In genomic region chr12:83389237-83389996, GRCh38 we compare ENCODE assay signal across 8 cellular contexts.
DNase-seq lines count a peak whose midpoint lies in the region; ATAC-seq, FAIRE-seq and TF ChIP-seq lines count a peak whose summit lies in the region.

No MANE protein-coding gene starts in this region.

- no peak overlapping the region for H3K9ac ChIP-seq in keratinocyte (ENCODE audit: control insufficient read depth, extremely low read depth, insufficient read depth, low read length)

- H3K9me3 ChIP-seq in PC-9 (ENCODE audit: insufficient read depth, low read depth) (no peaks in the 10 kb centered on the region), keratinocyte (ENCODE audit: control insufficient read depth, low read depth, low read length) (no peaks in the 10 kb centered on the region)
- H3K9me3 ChIP-seq in CD8-positive, alpha-beta T cell (ENCODE audit: low read length) = no peaks in the 10 kb centered on the region

- POLR2A ChIA-PET in PC-9 (lab: Charles Lee; ENCODE audit: unreplicated experiment) = no interaction called here
- POLR2A ChIA-PET in CD8-positive, alpha-beta T cell (lab: Charles Lee) = no interaction called here

- H3K79me2 ChIP-seq in PC-9 (ENCODE audit: low read depth) = no peaks in the 10 kb centered on the region
- no peaks in the 10 kb centered on the region for H3K79me2 ChIP-seq in keratinocyte (ENCODE audit: control insufficient read depth, insufficient read depth, low read length)

- no peaks in the 10 kb centered on the region for H3K36me3 ChIP-seq in H7 (replicated peaks; ENCODE audit: control insufficient read depth, insufficient read depth, low read length)
- H3K36me3 ChIP-seq in PC-9 (ENCODE audit: low read depth) = no peaks in the 10 kb centered on the region
- no peaks in the 10 kb centered on the region for H3K36me3 ChIP-seq in keratinocyte (ENCODE audit: control insufficient read depth in 2 of 2, extremely low read depth in 1 of 2, insufficient read depth in 2 of 2, low read length in 2 of 2)
- H3K36me3 ChIP-seq in CD8-positive, alpha-beta T cell (ENCODE audit: insufficient read depth, low read length) = no peaks in the 10 kb centered on the region

- no TSS peak for BruUV-seq in PC-9 (replicated peaks; lab: Mats Ljungman, UMichigan)

- H3K9me2 ChIP-seq in PC-9 (ENCODE audit: insufficient read depth) = no peaks in the 10 kb centered on the region

- ATAC-seq in HG02678 (IDR thresholded peaks at IDR 0.05; ENCODE audit: unreplicated experiment) (no peak), HG03025 (IDR thresholded peaks at IDR 0.05; ENCODE audit: low FRiP score, unreplicated experiment) (no peak)
- ATAC-seq in activated naive CD4-positive, alpha-beta T cell treated with anti-CD3 and anti-CD28 coated beads, Interleukin-2, amount 50 U/mL, for 72 hours = no peak
- ATAC-seq in CD8-positive, alpha-beta T cell = no peak

- CTCF ChIA-PET in PC-9 (lab: Charles Lee) = no interaction called here
- CTCF ChIA-PET in CD8-positive, alpha-beta T cell (lab: Charles Lee) = no interaction called here

- H3K4me3 ChIP-seq in H7 (ENCODE audit: insufficient read depth, low read depth, low read length) = no peak overlapping the region
- no peak overlapping the region for H3K4me3 ChIP-seq in PC-9
- no peak overlapping the region for H3K4me3 ChIP-seq in keratinocyte (ENCODE audit: control insufficient read depth in 2 of 3, extremely low read depth in 1 of 3, insufficient read depth in 2 of 3, low read depth in 1 of 3, low read length in 3 of 3)
- H3K4me3 ChIP-seq in CD8-positive, alpha-beta T cell (ENCODE audit: low read depth, low read length) = no peak overlapping the region

- no peak for FAIRE-seq in keratinocyte (lab: Jason Lieb, UNC)

- H2AFZ ChIP-seq in PC-9 = no peak overlapping the region
- no peak overlapping the region for H2AFZ ChIP-seq in keratinocyte (ENCODE audit: control insufficient read depth, low read length)

- DNase-seq in H7 (peak; percentile 7), PC-9 (no peak), keratinocyte (ENCODE audit: low read depth, low spot score) (no peak)
- DNase-seq in activated naive CD4-positive, alpha-beta T cell treated with anti-CD3 and anti-CD28 coated beads, Interleukin-2, amount 50 U/mL, for 72 hours (ENCODE audit: low spot score in 2 of 2) = no peak
- no peak for DNase-seq in CD8-positive, alpha-beta T cell

- H3K4me2 ChIP-seq in PC-9 = no peak overlapping the region
- no peak overlapping the region for H3K4me2 ChIP-seq in keratinocyte (ENCODE audit: control insufficient read depth, extremely low read depth, insufficient read depth, low read depth, low read length)

- H3K27ac ChIP-seq in C4-2B (no peak overlapping the region), PC-9 (no peak overlapping the region), keratinocyte (ENCODE audit: control insufficient read depth, insufficient read depth, low read length) (no peak overlapping the region)
- no peak overlapping the region for H3K27ac ChIP-seq in CD8-positive, alpha-beta T cell (ENCODE audit: low read depth, low read length)

- no peaks in the 10 kb centered on the region for H3K4me1 Mint-ChIP-seq in CD8-positive, alpha-beta T cell (ENCODE audit: low read depth)

- H3K4me3 Mint-ChIP-seq in CD8-positive, alpha-beta T cell = no peak overlapping the region

- H3K4me1 ChIP-seq in PC-9 (replicated peaks; ENCODE audit: insufficient read depth) (no peaks in the 10 kb centered on the region), keratinocyte (ENCODE audit: control insufficient read depth, extremely low read depth, insufficient read depth, low read length) (no peaks in the 10 kb centered on the region)
- H3K4me1 ChIP-seq in CD8-positive, alpha-beta T cell (ENCODE audit: insufficient read depth, low read length) = no peaks in the 10 kb centered on the region

- intact Hi-C loops in PC-9 (cut with micrococcal nuclease; ENCODE audit: unreplicated experiment) = no loop called here
- intact Hi-C loops in CD8-positive, alpha-beta T cell (cut with DNase I, micrococcal nuclease) = no loop called here

- no peaks in the 10 kb centered on the region for H3K9me1 ChIP-seq in keratinocyte (ENCODE audit: control insufficient read depth, extremely low read depth, insufficient read depth, low read length)

- H3K27me3 ChIP-seq in H7 (ENCODE audit: control insufficient read depth, insufficient read depth, low read length) = no peaks in the 10 kb centered on the region
- H3K27me3 ChIP-seq in PC-9 (ENCODE audit: insufficient read depth, low read depth) = no peaks in the 10 kb centered on the region
- H3K27me3 ChIP-seq in keratinocyte (ENCODE audit: control insufficient read depth, extremely low read depth, insufficient read depth, low read length) = no peaks in the 10 kb centered on the region
- H3K27me3 ChIP-seq in CD8-positive, alpha-beta T cell (ENCODE audit: insufficient read depth, low read length) = no peaks in the 10 kb centered on the region

- H3K36me3 Mint-ChIP-seq in activated naive CD4-positive, alpha-beta T cell treated with anti-CD3 and anti-CD28 coated beads, Interleukin-2, amount 50 U/mL, for 72 hours = no peaks in the 10 kb centered on the region
- H3K36me3 Mint-ChIP-seq in CD8-positive, alpha-beta T cell = no peaks in the 10 kb centered on the region

- H3K9me3 Mint-ChIP-seq in activated naive CD4-positive, alpha-beta T cell treated with anti-CD3 and anti-CD28 coated beads, Interleukin-2, amount 50 U/mL, for 72 hours = peaks cover 0 to 3% of the 10 kb centered on the region in 2 donors
- no peaks in the 10 kb centered on the region for H3K9me3 Mint-ChIP-seq in CD8-positive, alpha-beta T cell

- TF ChIP-seq CTCF in C4-2B (conservative IDR thresholded peaks at IDR 0.05) (peak; percentile 32), PC-9 (conservative IDR thresholded peaks at IDR 0.05) (0 out of 2 replicates have a peak, but pooled peaks have one; percentile 24), keratinocyte (optimal IDR thresholded peaks at IDR 0.05 in 1 of 3, IDR thresholded peaks at IDR 0.05 in 1 of 3, conservative IDR thresholded peaks at IDR 0.05 in 1 of 3; ENCODE audit: extremely low read depth in 1 of 3, insufficient read depth in 2 of 3, low read length in 3 of 3) (peak in 2 of 3 experiments; percentile 50 to 56)
- TF ChIP-seq CTCF in CD8-positive, alpha-beta T cell (IDR thresholded peaks at IDR 0.05) = no peak

- no peaks in the 10 kb centered on the region for H3F3A ChIP-seq in PC-9 (ENCODE audit: insufficient read depth, low read depth)

- H3K27ac Mint-ChIP-seq in activated naive CD4-positive, alpha-beta T cell treated with anti-CD3 and anti-CD28 coated beads, Interleukin-2, amount 50 U/mL, for 72 hours = no peak overlapping the region
- H3K27ac Mint-ChIP-seq in CD8-positive, alpha-beta T cell = no peak overlapping the region

- H4K20me1 ChIP-seq in PC-9 (ENCODE audit: insufficient read depth) (no peaks in the 10 kb centered on the region), keratinocyte (ENCODE audit: control insufficient read depth, extremely low read depth, insufficient read depth, low read length) (no peaks in the 10 kb centered on the region)

- dilution Hi-C loops in keratinocyte (cut with MboI; ENCODE audit: extremely low pct_ligation_motif_present, low sequenced_read_pairs) = no loop called here

- no peaks in the 10 kb centered on the region for H3K27me3 Mint-ChIP-seq in CD8-positive, alpha-beta T cell (ENCODE audit: low read depth)
